ENCODE assay signal across 14 cellular contexts in genomic region chr11:7671807-7672206, GRCh38. TPM values are rescaled to one million over a fixed set of nuclear protein-coding genes. Genes with fewer than 3 reads are reported as not detected.
DNase-seq lines count a peak whose midpoint lies in the region; ATAC-seq and TF ChIP-seq lines count a peak whose summit lies in the region.
"Had no signal": no experiment of that assay in that cellular context is flagged by ENCODE, and none has a peak within 500 bp of the region (broad histone marks: within the 10 kb centered on the region; RNA-seq: fewer than 3 reads in every experiment).

No MANE protein-coding gene starts in this region.

- DNase-seq in natural killer cell (no peak), HEK293T (ENCODE audit: extremely low spot score) (no peak), NCI-H2029 treated with DMSO at 0.1 percent for 48 hours (lab: John Stamatoyannopoulos, UW) (no peak), NCI-H524 treated with DMSO at 0.1 percent for 48 hours (lab: John Stamatoyannopoulos, UW) (no peak)
- no peak for DNase-seq in natural killer cell treated with Interleukin-12 subunit alpha and Interleukin-12 subunit beta and Interleukin-15 and Interleukin-18, amount 100 ng/mL, for 72 hours (ENCODE audit: low spot score)
- DNase-seq: hippocampal formation, NCI-H2081, pancreas had no signal

- ATAC-seq in natural killer cell (no peak), HG02759 (IDR thresholded peaks at IDR 0.05; ENCODE audit: unreplicated experiment) (peak; percentile 74)
- no peak for ATAC-seq in natural killer cell treated with Interleukin-12 subunit alpha and Interleukin-12 subunit beta and Interleukin-15 and Interleukin-18, amount 100 ng/mL, for 72 hours

- peaks cover 34 to 39% of the 10 kb centered on the region in 2 donors for H3K27me3 Mint-ChIP-seq in natural killer cell (ENCODE audit: low read depth in 2 of 2)
- peaks cover 24 to 30% of the 10 kb centered on the region in 2 donors for H3K27me3 Mint-ChIP-seq in natural killer cell treated with Interleukin-12 subunit alpha and Interleukin-12 subunit beta and Interleukin-15 and Interleukin-18, amount 100 ng/mL, for 72 hours

- intact Hi-C loops in natural killer cell (cut with micrococcal nuclease): no loop called here

- H3K9me3 Mint-ChIP-seq in natural killer cell: no peaks in the 10 kb centered on the region
- no peaks in the 10 kb centered on the region for H3K9me3 Mint-ChIP-seq in natural killer cell treated with Interleukin-12 subunit alpha and Interleukin-12 subunit beta and Interleukin-15 and Interleukin-18, amount 100 ng/mL, for 72 hours
- H3K9me3 Mint-ChIP-seq: T-helper 1 cell treated with Interleukin-12 subunit alpha and Interleukin-12 subunit beta and Interleukin-4 antibody, amounts not matched to agents 30 μg/mL and 1 μg/mL, for 36 hours had no signal

- H3K4me1 Mint-ChIP-seq in natural killer cell: peaks cover 0 to 14% of the 10 kb centered on the region in 2 donors
- H3K4me1 Mint-ChIP-seq in natural killer cell treated with Interleukin-12 subunit alpha and Interleukin-12 subunit beta and Interleukin-15 and Interleukin-18, amount 100 ng/mL, for 72 hours (ENCODE audit: low read depth in 2 of 2): peaks cover 5 to 11% of the 10 kb centered on the region in 2 donors

- H3K27ac Mint-ChIP-seq in natural killer cell: no peak overlapping the region
- no peak overlapping the region for H3K27ac Mint-ChIP-seq in natural killer cell treated with Interleukin-12 subunit alpha and Interleukin-12 subunit beta and Interleukin-15 and Interleukin-18, amount 100 ng/mL, for 72 hours
- H3K27ac Mint-ChIP-seq: T-helper 1 cell treated with Interleukin-12 subunit alpha and Interleukin-12 subunit beta and Interleukin-4 antibody, amounts not matched to agents 30 μg/mL and 1 μg/mL, for 36 hours had no signal

- no peak overlapping the region for H3K4me3 ChIP-seq in urinary bladder (ENCODE audit: low read depth, low read length)
- H3K4me3 ChIP-seq: BLaER1, HAP-1, pancreas had no signal

- no peaks in the 10 kb centered on the region for H3K36me3 ChIP-seq in urinary bladder (ENCODE audit: insufficient read depth)
- H3K36me3 ChIP-seq: BLaER1, HAP-1, pancreas had no signal

- peak overlapping the region; percentile 1 for H3K4me3 Mint-ChIP-seq in natural killer cell
- no peak overlapping the region for H3K4me3 Mint-ChIP-seq in natural killer cell treated with Interleukin-12 subunit alpha and Interleukin-12 subunit beta and Interleukin-15 and Interleukin-18, amount 100 ng/mL, for 72 hours
- H3K4me3 Mint-ChIP-seq: T-helper 1 cell treated with Interleukin-12 subunit alpha and Interleukin-12 subunit beta and Interleukin-4 antibody, amounts not matched to agents 30 μg/mL and 1 μg/mL, for 36 hours had no signal

- no peaks in the 10 kb centered on the region for H3K4me1 ChIP-seq in urinary bladder (ENCODE audit: insufficient read depth)
- H3K4me1 ChIP-seq: BLaER1 had no signal

- H3K27ac ChIP-seq in VCaP (peak overlapping the region; percentile 75), urinary bladder (ENCODE audit: low read depth) (peak overlapping the region; percentile 18)
- H3K27ac ChIP-seq: BLaER1, pancreas had no signal

- 81% methylated on average over 3 of the region's 3 CpGs for WGBS in urinary bladder

- no peaks in the 10 kb centered on the region for H3K36me3 Mint-ChIP-seq in natural killer cell
- no peaks in the 10 kb centered on the region for H3K36me3 Mint-ChIP-seq in natural killer cell treated with Interleukin-12 subunit alpha and Interleukin-12 subunit beta and Interleukin-15 and Interleukin-18, amount 100 ng/mL, for 72 hours

- no peak for TF ChIP-seq CTCF in natural killer cell (IDR thresholded peaks at IDR 0.05)
- TF ChIP-seq CTCF in VCaP (conservative IDR thresholded peaks at IDR 0.05): no peak

- POLR2A ChIA-PET in HEK293T (lab: Yijun Ruan, JAX): no interaction called here

- CTCF ChIA-PET in HEK293T (lab: Yijun Ruan, JAX): no interaction called here

TF ChIP-seq in HEK293T, 16 proteins besides CTCF, POLR2A, EP300 and RAD21:
- no peak for TF ChIP-seq ELF4 (IDR thresholded peaks at IDR 0.05)
- no peak for TF ChIP-seq LEF1 (IDR thresholded peaks at IDR 0.05; ENCODE audit: borderline replicate concordance)

RNA-seq across cellular contexts. Expression of gene CYB5R2, which starts 1.5 kb away (rescaled TPM):
- 1 to 10 TPM in 1 of 3 donors, under 1 TPM in 2; 0.31 to 1.2 (median 0.55) TPM for total RNA-seq in natural killer cell
- total RNA-seq in natural killer cell treated with Interleukin-12 subunit alpha and Interleukin-12 subunit beta and Interleukin-15 and Interleukin-18, amount 100 ng/mL, for 72 hours: under 1 TPM; 0.73 to 0.98 TPM
- total RNA-seq in urinary bladder: 13.9 TPM
- 17.7 TPM for polyA plus RNA-seq in urinary bladder

RNA-seq across cellular contexts. Expression of gene OVCH2, which starts 34.5 kb away (rescaled TPM):
- not detected for total RNA-seq in natural killer cell
- not detected for total RNA-seq in natural killer cell treated with Interleukin-12 subunit alpha and Interleukin-12 subunit beta and Interleukin-15 and Interleukin-18, amount 100 ng/mL, for 72 hours
- 3.3 TPM for total RNA-seq in urinary bladder
- 0.13 TPM for polyA plus RNA-seq in urinary bladder
